In the genomic region with DNA sequence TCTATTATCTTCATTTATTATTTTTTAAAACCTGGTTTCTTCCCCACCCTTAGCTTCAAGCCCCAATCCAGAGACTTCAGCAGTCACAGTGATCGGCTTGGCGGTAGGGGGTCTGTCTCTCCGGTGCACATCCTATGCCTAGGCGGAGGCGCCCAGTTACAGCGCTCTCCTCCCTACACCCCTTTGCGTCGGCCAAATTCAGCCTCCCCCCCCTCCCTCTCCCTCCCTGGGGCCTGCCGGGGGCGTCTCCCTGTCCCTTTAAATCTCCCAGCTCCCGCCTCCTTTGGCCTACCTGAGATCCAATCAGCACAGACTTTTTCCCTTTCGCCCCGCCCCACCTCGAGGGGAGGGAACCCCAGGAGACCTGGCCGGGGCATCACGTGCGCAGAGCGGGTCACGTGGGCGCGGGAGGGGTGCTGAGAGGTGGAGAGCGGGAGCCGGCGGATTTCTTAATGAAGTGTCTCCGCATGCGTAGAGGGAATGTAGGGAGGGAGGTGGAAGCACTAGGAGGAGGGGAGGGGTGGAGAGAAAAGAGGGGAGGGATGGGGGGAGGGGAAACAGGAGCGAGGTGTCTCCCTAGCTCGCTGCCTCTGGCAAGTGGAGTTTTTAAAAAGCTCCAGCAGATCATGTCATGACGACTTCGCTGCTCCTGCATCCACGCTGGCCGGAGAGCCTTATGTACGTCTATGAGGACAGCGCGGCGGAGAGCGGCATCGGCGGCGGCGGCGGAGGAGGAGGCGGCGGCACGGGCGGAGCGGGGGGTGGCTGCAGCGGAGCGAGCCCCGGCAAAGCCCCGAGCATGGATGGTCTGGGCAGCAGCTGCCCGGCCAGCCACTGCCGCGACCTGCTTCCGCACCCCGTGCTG, we compare ENCODE assay signal across 8 cellular contexts. TPM values are rescaled to one million over a fixed set of nuclear protein-coding genes. Genes with fewer than 3 reads are reported as not detected.
A peak's percentile ranks its signal among the peaks of the same experiment; 100 is the strongest.
DNase-seq lines count a peak whose midpoint lies in the region; ATAC-seq and TF ChIP-seq lines count a peak whose summit lies in the region.

Gene HOXC13 (plus strand): TSS at position 556 of the 865 bp plus-strand sequence. CDS start 76 bp downstream, at position 632.

- H3K9me3 ChIP-seq in A673 (ENCODE audit: low read depth, low read length, poor library complexity, severe bottlenecking) (no peaks in the 10 kb centered on the region), HCT116 (ENCODE audit: control insufficient read depth in 1 of 2, insufficient read depth in 1 of 2, low read depth in 1 of 2, low read length in 2 of 2) (no peaks in the 10 kb centered on the region), osteoblast (ENCODE audit: low read depth, low read length) (no peaks in the 10 kb centered on the region)

- POLR2A ChIA-PET in A673 (lab: Charles Lee; ENCODE audit: low non-redundant PET) (no interaction called here), HCT116 (lab: Charles Lee) (interaction anchor here (1.5 kb wide), 1 partner anchor 15 kb away, joined by 4 read pairs; no protein-coding TSS in a partner anchor)

- ATAC-seq in HCT116: peak; percentile 98
- no peak for ATAC-seq in HG03460 (IDR thresholded peaks at IDR 0.05; ENCODE audit: unreplicated experiment)

- no peaks in the 10 kb centered on the region for H3K9me2 ChIP-seq in HCT116 (ENCODE audit: insufficient read depth)

- H3K4me2 ChIP-seq in HCT116 (ENCODE audit: low read length): peak within 1 kb of the TSS; percentile 65
- no peak within 1 kb of the TSS for H3K4me2 ChIP-seq in osteoblast (ENCODE audit: insufficient read depth, low read length)

- H4K20me1 ChIP-seq in HCT116 (ENCODE audit: insufficient read depth): no peaks in the 10 kb centered on the region
- H4K20me1 ChIP-seq in osteoblast (ENCODE audit: insufficient read depth, low read length): peaks cover 6% of the 10 kb centered on the region

- H3K4me1 ChIP-seq in A673 (ENCODE audit: insufficient read depth, low read length, poor library complexity, severe bottlenecking) (peaks cover 13% of the 10 kb centered on the region), HCT116 (ENCODE audit: control insufficient read depth in 1 of 2, insufficient read depth in 2 of 2, low read length in 2 of 2) (peaks cover 8 to 15% of the 10 kb centered on the region in 2 experiments; a peak in 3 of 4 replicates), osteoblast (ENCODE audit: insufficient read depth, low read length) (no peaks in the 10 kb centered on the region)

- H3K79me2 ChIP-seq in HCT116 (ENCODE audit: insufficient read depth, low read length) (no peaks in the 10 kb centered on the region), osteoblast (ENCODE audit: insufficient read depth, low read length) (no peaks in the 10 kb centered on the region)

- no peaks in the 10 kb centered on the region for H3K27me3 ChIP-seq in A673 (replicated peaks; ENCODE audit: insufficient read depth, low read depth, low read length, poor library complexity)
- 0 out of 2 replicates have a peak, but pooled peaks cover 3% of the 10 kb centered on the region for H3K27me3 ChIP-seq in HCT116 (ENCODE audit: insufficient read depth, low read length)
- peaks cover 98% of the 10 kb centered on the region for H3K27me3 ChIP-seq in osteoblast (ENCODE audit: insufficient read depth, low read length)

- peak within 1 kb of the TSS; percentile 17; the same call in 1 of the 2 replicates for H3K9ac ChIP-seq in HCT116 (ENCODE audit: low read length)

- RAD21 ChIA-PET in HCT116 (lab: Charles Lee; ENCODE audit: low non-redundant PET in 1 of 2, low total read pairs in 2 of 2, uncharacterized antibody in 2 of 2, unreplicated experiment in 2 of 2): interaction anchor here in 1 of 2 experiments (0.8 kb wide), 1 partner anchor 94 kb away, joined by 3 read pairs; no protein-coding TSS in a partner anchor

- intact Hi-C loops in A673 (cut with micrococcal nuclease; ENCODE audit: unreplicated experiment) (loop anchor here (5.0 kb wide), 1 partner anchor 156 kb away; no protein-coding TSS in a partner anchor), HCT116 (cut with micrococcal nuclease) (no loop called here)

- H3K36me3 ChIP-seq in A673 (ENCODE audit: insufficient read depth, low read length, poor library complexity, severe bottlenecking): no peaks in the 10 kb centered on the region
- no peaks in the 10 kb centered on the region for H3K36me3 ChIP-seq in HCT116 (ENCODE audit: control insufficient read depth in 1 of 2, insufficient read depth in 2 of 2, low read length in 2 of 2)
- H3K36me3 ChIP-seq in osteoblast (ENCODE audit: insufficient read depth, low read length): no peaks in the 10 kb centered on the region

- DNase-seq in A673 (ENCODE audit: low spot score): peak; percentile 100
- peak; percentile 95 for DNase-seq in HCT116 (ENCODE audit: low read depth, low spot score)
- peak; percentile 100 for DNase-seq in NCI-H82 (lab: John Stamatoyannopoulos, UW)
- DNase-seq in coronary artery (ENCODE audit: low spot score): no peak
- peak; percentile 84 for DNase-seq in osteoblast (ENCODE audit: insufficient read length, low spot score, missing footprints)
- DNase-seq in AML-193 (lab: John Stamatoyannopoulos, UW): no peak
- DNase-seq in central memory CD4-positive, alpha-beta T cell: no peak

- no peak for TF ChIP-seq CTCF in A673 (conservative IDR thresholded peaks at IDR 0.05; ENCODE audit: low read depth, low read length)
- no peak for TF ChIP-seq CTCF in HCT116 (IDR thresholded peaks at IDR 0.05 in 2 of 3, conservative IDR thresholded peaks at IDR 0.05 in 1 of 3; ENCODE audit: borderline replicate concordance in 1 of 3, insufficient read depth in 1 of 3, low read depth in 2 of 3, low read length in 2 of 3)
- no peak for TF ChIP-seq CTCF in coronary artery (IDR thresholded peaks at IDR 0.05)
- TF ChIP-seq CTCF in osteoblast (IDR thresholded peaks at IDR 0.05; ENCODE audit: extremely low read depth, low read depth, low read length): no peak

- no peak for TF ChIP-seq RAD21 in HCT116 (IDR thresholded peaks at IDR 0.05; ENCODE audit: low read depth)

- peak within 1 kb of the TSS; percentile 45 for H2AFZ ChIP-seq in HCT116 (ENCODE audit: low read depth, low read length, poor library complexity, severe bottlenecking)
- H2AFZ ChIP-seq in osteoblast (ENCODE audit: low read length): no peak within 1 kb of the TSS

- H3K27ac ChIP-seq in A673 (ENCODE audit: low read depth, low read length, poor library complexity, severe bottlenecking): peak within 1 kb of the TSS; percentile 70
- H3K27ac ChIP-seq in HCT116 (ENCODE audit: low read depth, low read length): peak within 1 kb of the TSS; percentile 35; the same call in 1 of the 2 replicates
- H3K27ac ChIP-seq in coronary artery: no peak within 1 kb of the TSS
- no peak within 1 kb of the TSS for H3K27ac ChIP-seq in osteoblast (ENCODE audit: low read depth, low read length)

- CTCF ChIA-PET in A673 (lab: Charles Lee) (interaction anchor here (0.6 kb wide), 2 partner anchors 239 to 441 kb away, joined by 6 to 9 read pairs; no protein-coding TSS in a partner anchor), HCT116 (lab: Charles Lee) (no interaction called here)

- H3K4me3 ChIP-seq in A673 (ENCODE audit: low read depth, low read length, poor library complexity, severe bottlenecking): peak within 1 kb of the TSS; percentile 79
- peak within 1 kb of the TSS in 1 of 2 experiments; percentile 39; a peak in 2 of 4 replicates for H3K4me3 ChIP-seq in HCT116 (replicated peaks in 1 of 2; ENCODE audit: low read depth in 1 of 2, low read length in 2 of 2)
- peak within 1 kb of the TSS; percentile 28 for H3K4me3 ChIP-seq in coronary artery
- no peak within 1 kb of the TSS for H3K4me3 ChIP-seq in osteoblast (ENCODE audit: insufficient read depth, low read length)

- BruUV-seq in A673 (replicated peaks; lab: Mats Ljungman, UMichigan) (no TSS peak), HCT116 (replicated peaks; lab: Mats Ljungman, UMichigan) (no TSS peak)

- TF ChIP-seq POLR2A in HCT116 (IDR thresholded peaks at IDR 0.05; ENCODE audit: borderline replicate concordance, extremely low read depth, insufficient read depth, insufficient read length): no peak

TF ChIP-seq in HCT116, 20 proteins besides CTCF, POLR2A, EP300 and RAD21:
- TF ChIP-seq EGR1 (IDR thresholded peaks at IDR 0.05; ENCODE audit: low read depth) (peak; percentile 49; the same call in 1 of the 2 replicates), MAX (IDR thresholded peaks at IDR 0.05) (peak; percentile 95), YY1 (IDR thresholded peaks at IDR 0.05; ENCODE audit: extremely low read depth, insufficient replicate concordance, low read depth, low read length) (peak; percentile 14), SP1 (IDR thresholded peaks at IDR 0.05; ENCODE audit: low read depth) (peak; percentile 80), FOSL1 (IDR thresholded peaks at IDR 0.05; ENCODE audit: low read depth) (no peak)

RNA-seq across cellular contexts. Expression of gene HOXC13, which starts in this region (rescaled TPM):
- 10.1 and 10.7 TPM in 2 replicates for total RNA-seq in A673 (2021)
- total RNA-seq in HCT116 (2021; ENCODE audit: unreplicated experiment): 3.8 TPM
- 1.2 and 2.4 TPM in 2 replicates for polyA plus RNA-seq in HCT116 (2012)
- under 0.01 TPM in 1 of 2 replicates, not detected in the other for total RNA-seq in osteoblast

Comparison
In these comparisons a context has a peak if more than half of its experiments do, and no peak if none do; other contexts are left out.
1. Peak in DNase-seq in osteoblast; RNA of the gene not detected or under 1 TPM.
2. DNase-seq: peak in A673 (single experiment), HCT116 (single experiment) and NCI-H82 (single experiment); none in coronary artery (single experiment), AML-193 (0 of 2) and central memory CD4-positive, alpha-beta T cell (single experiment).
3. H3K27ac ChIP-seq: peak in A673 (single experiment) and HCT116 (single experiment); none in coronary artery (0 of 2) and osteoblast (single experiment).